ENCODE assay signal across 20 cellular contexts in genomic region chr12:1803736-1804135, GRCh38. TPM values are rescaled to one million over a fixed set of nuclear protein-coding genes. Genes with fewer than 3 reads are reported as not detected.
A peak's percentile ranks its signal among the peaks of the same experiment; 100 is the strongest.
DNase-seq lines count a peak whose midpoint lies in the region; ATAC-seq and TF ChIP-seq lines count a peak whose summit lies in the region.
"Had no signal": no experiment of that assay in that cellular context is flagged by ENCODE, and none has a peak within 500 bp of the region (broad histone marks: within the 10 kb centered on the region; RNA-seq: fewer than 3 reads in every experiment).

No MANE protein-coding gene starts in this region.

- no peaks in the 10 kb centered on the region for H4K20me1 ChIP-seq in HCT116 (ENCODE audit: insufficient read depth)
- no peaks in the 10 kb centered on the region for H4K20me1 ChIP-seq in SU-DHL-6 (ENCODE audit: low read depth, low read length)

- no peaks in the 10 kb centered on the region for H3K27me3 ChIP-seq in HCT116 (ENCODE audit: insufficient read depth, low read length)
- H3K27me3 ChIP-seq in SU-DHL-6 (ENCODE audit: low read length) = no peaks in the 10 kb centered on the region
- H3K27me3 ChIP-seq: pancreas had no signal

- DNase-seq in activated effector memory CD4-positive, alpha-beta T cell treated with anti-CD3 and anti-CD28 coated beads, Interleukin-2, amount 50 U/mL, for 16 hours = peak; percentile 57
- DNase-seq in activated effector memory CD4-positive, alpha-beta T cell treated with Interleukin-2 at 50 U/mL for 16 hours = no peak
- DNase-seq in HCT116 (ENCODE audit: low read depth, low spot score) = no peak
- peak; percentile 58 for DNase-seq in posterior vena cava (ENCODE audit: low spot score)
- DNase-seq in effector CD4-positive, alpha-beta T cell = no peak
- DNase-seq: SIG-M5 had no signal

- no peak overlapping the region for H3K27ac ChIP-seq in HCT116 (ENCODE audit: low read depth, low read length)
- no peak overlapping the region for H3K27ac ChIP-seq in SU-DHL-6 (ENCODE audit: low read depth, low read length)
- H3K27ac ChIP-seq: C4-2B, pancreas had no signal

- H3K4me3 ChIP-seq in HCT116 (replicated peaks in 1 of 2; ENCODE audit: low read depth in 1 of 2, low read length in 2 of 2) = no peak overlapping the region
- no peak overlapping the region for H3K4me3 ChIP-seq in SU-DHL-6 (ENCODE audit: insufficient read depth, low read length, poor library complexity, severe bottlenecking)
- H3K4me3 ChIP-seq: pancreas had no signal

- CTCF ChIA-PET in HCT116 (lab: Charles Lee) = no interaction called here

- H3K4me2 ChIP-seq in HCT116 (ENCODE audit: low read length) (no peak overlapping the region), SU-DHL-6 (ENCODE audit: low read depth, low read length, poor library complexity, severe bottlenecking) (no peak overlapping the region)

- intact Hi-C loops in HCT116 (cut with micrococcal nuclease) (no loop called here), posterior vena cava (cut with DNase I) (loop anchor here in 1 of 2 donors (10.0 kb wide), 1 partner anchor 481 kb away; no protein-coding TSS in a partner anchor)

- POLR2A ChIA-PET in HCT116 (lab: Charles Lee) = no interaction called here

- no peaks in the 10 kb centered on the region for H3K79me2 ChIP-seq in HCT116 (ENCODE audit: insufficient read depth, low read length)
- no peaks in the 10 kb centered on the region for H3K79me2 ChIP-seq in SU-DHL-6 (ENCODE audit: insufficient read depth, low read length)

- no peak for TF ChIP-seq POLR2A in HCT116 (IDR thresholded peaks at IDR 0.05; ENCODE audit: borderline replicate concordance, extremely low read depth, insufficient read depth, insufficient read length)

- no peak for TF ChIP-seq CTCF in HCT116 (IDR thresholded peaks at IDR 0.05 in 2 of 3, conservative IDR thresholded peaks at IDR 0.05 in 1 of 3; ENCODE audit: borderline replicate concordance in 1 of 3, insufficient read depth in 1 of 3, low read depth in 2 of 3, low read length in 2 of 3)
- no peak for TF ChIP-seq CTCF in SU-DHL-6 (IDR thresholded peaks at IDR 0.05; ENCODE audit: insufficient read depth, low read length, poor library complexity, severe bottlenecking)

- H3K9me3 ChIP-seq in HCT116 (ENCODE audit: control insufficient read depth in 1 of 2, insufficient read depth in 1 of 2, low read depth in 1 of 2, low read length in 2 of 2) (no peaks in the 10 kb centered on the region), SU-DHL-6 (ENCODE audit: insufficient read depth, low read length) (no peaks in the 10 kb centered on the region)
- H3K9me3 ChIP-seq: pancreas had no signal

- no peaks in the 10 kb centered on the region for H3K36me3 ChIP-seq in HCT116 (ENCODE audit: control insufficient read depth in 1 of 2, insufficient read depth in 2 of 2, low read length in 2 of 2)
- no peaks in the 10 kb centered on the region for H3K36me3 ChIP-seq in SU-DHL-6 (ENCODE audit: low read length)
- H3K36me3 ChIP-seq: pancreas had no signal

- H3K4me1 ChIP-seq in HCT116 (ENCODE audit: control insufficient read depth in 1 of 2, insufficient read depth in 2 of 2, low read length in 2 of 2) = peaks cover 4 to 5% of the 10 kb centered on the region in 2 experiments; a peak in 2 of 4 replicates
- H3K4me1 ChIP-seq: pancreas had no signal

- no peak for TF ChIP-seq RAD21 in HCT116 (IDR thresholded peaks at IDR 0.05; ENCODE audit: low read depth)

- no peak overlapping the region for H2AFZ ChIP-seq in HCT116 (ENCODE audit: low read depth, low read length, poor library complexity, severe bottlenecking)
- H2AFZ ChIP-seq in SU-DHL-6 (ENCODE audit: low read depth, low read length, severe bottlenecking) = peak overlapping the region; percentile 66

- RAD21 ChIA-PET in HCT116 (lab: Charles Lee; ENCODE audit: low non-redundant PET in 1 of 2, low total read pairs in 2 of 2, uncharacterized antibody in 2 of 2, unreplicated experiment in 2 of 2) = no interaction called here

- no peaks in the 10 kb centered on the region for H3F3A ChIP-seq in SU-DHL-6 (ENCODE audit: insufficient read depth)

- peak; percentile 2; the same call in 1 of the 2 replicates for ATAC-seq in HCT116
- no peak for ATAC-seq in GM19023 (IDR thresholded peaks at IDR 0.05; ENCODE audit: unreplicated experiment)
- ATAC-seq in HG03135 (IDR thresholded peaks at IDR 0.05; ENCODE audit: unreplicated experiment) = no peak

- no TSS peak for BruUV-seq in HCT116 (replicated peaks; lab: Mats Ljungman, UMichigan)

- no peak overlapping the region for H3K9ac ChIP-seq in HCT116 (ENCODE audit: low read length)
- H3K9ac ChIP-seq in SU-DHL-6 (ENCODE audit: low read length) = no peak overlapping the region

- H3K9me2 ChIP-seq in HCT116 (ENCODE audit: insufficient read depth) (no peaks in the 10 kb centered on the region), SU-DHL-6 (replicated peaks; ENCODE audit: insufficient read depth, low read length) (no peaks in the 10 kb centered on the region)

TF ChIP-seq in HCT116, 20 proteins besides CTCF, POLR2A, EP300 and RAD21:
- TF ChIP-seq SRF (IDR thresholded peaks at IDR 0.05; ENCODE audit: low read depth) = no peak
- TF ChIP-seq SIN3A (IDR thresholded peaks at IDR 0.05; ENCODE audit: low read depth) = no peak
- TF ChIP-seq TCF7L2 (IDR thresholded peaks at IDR 0.05; ENCODE audit: borderline replicate concordance, extremely low read depth, insufficient read depth, insufficient read length) = no peak
- TF ChIP-seq YY1 (IDR thresholded peaks at IDR 0.05; ENCODE audit: extremely low read depth, insufficient replicate concordance, low read depth, low read length) = no peak
- TF ChIP-seq POLR2AphosphoS5 (IDR thresholded peaks at IDR 0.05; ENCODE audit: low read depth, low read length) = no peak
- no peak for TF ChIP-seq JUND (IDR thresholded peaks at IDR 0.05)
- TF ChIP-seq EZH2phosphoT487 (IDR thresholded peaks at IDR 0.05; ENCODE audit: borderline replicate concordance) = no peak
- no peak for TF ChIP-seq ZFX (IDR thresholded peaks at IDR 0.05)
- TF ChIP-seq CEBPB (IDR thresholded peaks at IDR 0.05; ENCODE audit: low read depth) = no peak
- TF ChIP-seq REST (IDR thresholded peaks at IDR 0.05; ENCODE audit: low read depth) = no peak
- no peak for TF ChIP-seq EGR1 (IDR thresholded peaks at IDR 0.05; ENCODE audit: low read depth)

RNA-seq across cellular contexts. Expression of gene LRTM2, which starts 16.6 kb away (rescaled TPM):
- total RNA-seq in HCT116 (2021; ENCODE audit: unreplicated experiment) (0.07 TPM), posterior vena cava (not detected)
- 0.29 and 0.35 TPM in 2 replicates for polyA plus RNA-seq in HCT116 (2012)
- total RNA-seq: A673; activated naive CD4-positive, alpha-beta T cell treated with anti-CD3 and anti-CD28 coated beads for 36 hours; Calu3; H4; mesenteric fat pad; pancreas; skeletal muscle tissue; T-helper 1 cell treated with Interleukin-12 subunit alpha and Interleukin-12 subunit beta and Interleukin-4 antibody, amounts not matched to agents 30 ng/mL and 1 ng/mL, for 36 hours; urinary bladder had no signal
- polyA plus RNA-seq: naive thymus-derived CD4-positive, alpha-beta T cell; pancreas; urinary bladder had no signal

Comparison
In these comparisons a context has a peak if more than half of its experiments do, and no peak if none do; other contexts are left out.
1. DNase-seq: peak in activated effector memory CD4-positive, alpha-beta T cell treated with anti-CD3 and anti-CD28 coated beads, Interleukin-2, amount 50 U/mL, for 16 hours (single experiment) and posterior vena cava (single experiment); none in activated effector memory CD4-positive, alpha-beta T cell treated with Interleukin-2 at 50 U/mL for 16 hours (single experiment), HCT116 (single experiment) and effector CD4-positive, alpha-beta T cell (single experiment).